7 cellular contexts compared by ENCODE assay signal in the genomic region with DNA sequence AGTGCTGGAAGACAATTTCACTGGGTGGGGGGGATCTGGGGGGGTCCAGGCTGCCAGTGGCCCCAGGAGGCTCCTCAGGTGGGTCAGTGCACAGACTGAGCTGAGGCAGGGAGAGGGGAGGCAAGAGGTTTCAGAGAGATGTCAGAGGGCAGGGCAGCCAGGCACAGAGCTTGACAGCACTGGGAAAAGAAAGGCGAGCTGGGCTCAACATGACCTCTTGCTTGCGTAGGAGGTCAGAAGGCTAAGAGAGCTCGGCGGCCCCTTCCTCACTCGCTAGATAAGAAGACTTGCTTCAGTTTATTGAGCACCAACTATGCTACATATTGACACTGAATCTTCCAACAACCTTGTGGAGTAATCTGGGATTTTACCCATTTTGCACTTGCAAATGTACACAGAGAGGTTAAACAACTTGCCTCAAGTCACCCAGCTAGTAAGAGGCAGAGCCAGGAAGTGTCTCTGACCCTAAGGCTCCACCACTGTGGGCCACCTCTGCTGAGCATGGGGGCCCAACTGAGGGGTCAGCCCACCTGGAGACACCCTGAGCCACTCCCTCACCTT. TPM values are rescaled to one million over a fixed set of nuclear protein-coding genes. Genes with fewer than 3 reads are reported as not detected.
DNase-seq lines count a peak whose midpoint lies in the region; ATAC-seq and TF ChIP-seq lines count a peak whose summit lies in the region.
"Had no signal": no experiment of that assay in that cellular context is flagged by ENCODE, and none has a peak within 500 bp of the region (broad histone marks: within the 10 kb centered on the region; RNA-seq: fewer than 3 reads in every experiment).

No MANE protein-coding gene starts in this region.

- no peak for DNase-seq in T-helper 2 cell treated with Interferon-gamma antibody and Interleukin-4, amounts not matched to agents 5 μg/mL and 100 μg/mL, for 36 hours (ENCODE audit: low spot score)
- no peak for DNase-seq in T-helper 2 cell
- no peak for DNase-seq in endodermal cell
- no peak for DNase-seq in stimulated activated effector memory CD8-positive, alpha-beta T cell treated with anti-CD3 and anti-CD28 coated beads, Interleukin-12 subunit alpha, Interleukin-12 subunit beta, amount 100 ng/mL, for 72 hours (ENCODE audit: low spot score in 2 of 2)
- DNase-seq in NCI-H82 (lab: John Stamatoyannopoulos, UW) = no peak

- H3K4me3 ChIP-seq in endodermal cell (ENCODE audit: low read length) = peak overlapping the region; percentile 92

- ATAC-seq in stimulated activated effector memory CD8-positive, alpha-beta T cell treated with anti-CD3 and anti-CD28 coated beads, Interleukin-12 subunit alpha, Interleukin-12 subunit beta, amount 100 ng/mL, for 72 hours = no peak
- ATAC-seq in HG02623 (IDR thresholded peaks at IDR 0.05; ENCODE audit: unreplicated experiment) = no peak

- H3K9me3 Mint-ChIP-seq in T-helper 2 cell treated with Interferon-gamma antibody and Interleukin-4, amounts not matched to agents 5 μg/mL and 100 μg/mL, for 36 hours = no peaks in the 10 kb centered on the region
- H3K9me3 Mint-ChIP-seq in endodermal cell = no peaks in the 10 kb centered on the region
- no peaks in the 10 kb centered on the region for H3K9me3 Mint-ChIP-seq in stimulated activated effector memory CD8-positive, alpha-beta T cell treated with anti-CD3 and anti-CD28 coated beads, Interleukin-12 subunit alpha, Interleukin-12 subunit beta, amount 100 ng/mL, for 72 hours

- peaks cover 61% of the 10 kb centered on the region for H3K36me3 ChIP-seq in endodermal cell (ENCODE audit: control insufficient read depth, insufficient read depth, low read length)

- peaks cover 8% of the 10 kb centered on the region for H3K27me3 Mint-ChIP-seq in T-helper 2 cell treated with Interferon-gamma antibody and Interleukin-4, amounts not matched to agents 5 μg/mL and 100 μg/mL, for 36 hours (ENCODE audit: low read depth)
- H3K27me3 Mint-ChIP-seq in endodermal cell (ENCODE audit: insufficient read depth) = peaks cover 12% of the 10 kb centered on the region

- H3K27ac Mint-ChIP-seq in T-helper 2 cell treated with Interferon-gamma antibody and Interleukin-4, amounts not matched to agents 5 μg/mL and 100 μg/mL, for 36 hours = peak overlapping the region; percentile 77
- peak overlapping the region; percentile 17 for H3K27ac Mint-ChIP-seq in endodermal cell
- peak overlapping the region; percentile 69 for H3K27ac Mint-ChIP-seq in stimulated activated effector memory CD8-positive, alpha-beta T cell treated with anti-CD3 and anti-CD28 coated beads, Interleukin-12 subunit alpha, Interleukin-12 subunit beta, amount 100 ng/mL, for 72 hours

- H3K27ac ChIP-seq in endodermal cell (ENCODE audit: low read depth, low read length) = peak overlapping the region; percentile 73

- H3K27me3 ChIP-seq in endodermal cell (ENCODE audit: control insufficient read depth, insufficient read depth, low read length, poor library complexity, severe bottlenecking) = peaks cover 8% of the 10 kb centered on the region

- H3K4me1 ChIP-seq in endodermal cell (ENCODE audit: control insufficient read depth, insufficient read depth, low read length) = peaks cover 17% of the 10 kb centered on the region

- WGBS in endodermal cell (ENCODE audit: insufficient coverage in 1 of 2, insufficient read length in 1 of 2), 2 experiments = 90 to 96% methylated on average over 5 of the region's 5 CpGs

- no peaks in the 10 kb centered on the region for H3K9me3 ChIP-seq in endodermal cell (ENCODE audit: control insufficient read depth, low read length)

- no peak overlapping the region for H3K9ac ChIP-seq in endodermal cell (ENCODE audit: extremely low read depth, low read length, poor library complexity, severe bottlenecking)

- H3K4me3 Mint-ChIP-seq in T-helper 2 cell treated with Interferon-gamma antibody and Interleukin-4, amounts not matched to agents 5 μg/mL and 100 μg/mL, for 36 hours = no peak overlapping the region
- no peak overlapping the region for H3K4me3 Mint-ChIP-seq in endodermal cell
- peak overlapping the region; percentile 78 for H3K4me3 Mint-ChIP-seq in stimulated activated effector memory CD8-positive, alpha-beta T cell treated with anti-CD3 and anti-CD28 coated beads, Interleukin-12 subunit alpha, Interleukin-12 subunit beta, amount 100 ng/mL, for 72 hours

- TF ChIP-seq CTCF in endodermal cell (conservative IDR thresholded peaks at IDR 0.05) = no peak

- H3K4me1 Mint-ChIP-seq in T-helper 2 cell treated with Interferon-gamma antibody and Interleukin-4, amounts not matched to agents 5 μg/mL and 100 μg/mL, for 36 hours (ENCODE audit: low read depth) = peaks cover 28% of the 10 kb centered on the region
- H3K4me1 Mint-ChIP-seq in endodermal cell = peaks cover 27% of the 10 kb centered on the region
- peaks cover 57% of the 10 kb centered on the region for H3K4me1 Mint-ChIP-seq in stimulated activated effector memory CD8-positive, alpha-beta T cell treated with anti-CD3 and anti-CD28 coated beads, Interleukin-12 subunit alpha, Interleukin-12 subunit beta, amount 100 ng/mL, for 72 hours

- peaks cover 18% of the 10 kb centered on the region for H3K36me3 Mint-ChIP-seq in T-helper 2 cell treated with Interferon-gamma antibody and Interleukin-4, amounts not matched to agents 5 μg/mL and 100 μg/mL, for 36 hours (ENCODE audit: low read depth)
- peaks cover 38% of the 10 kb centered on the region for H3K36me3 Mint-ChIP-seq in endodermal cell (ENCODE audit: low read depth)
- H3K36me3 Mint-ChIP-seq in stimulated activated effector memory CD8-positive, alpha-beta T cell treated with anti-CD3 and anti-CD28 coated beads, Interleukin-12 subunit alpha, Interleukin-12 subunit beta, amount 100 ng/mL, for 72 hours = peaks cover 39% of the 10 kb centered on the region

RNA-seq across cellular contexts. Expression of a gene that starts 3.5 kb away (rescaled TPM):
- 100 to 1,000 TPM; 196 to 241 TPM for total RNA-seq in endodermal cell
- polyA plus RNA-seq in endodermal cell (2013, experiment 1 of 2) = 307 TPM
- polyA plus RNA-seq in endodermal cell (2013, experiment 2 of 2) = 281 TPM

RNA-seq across cellular contexts. Expression of a gene that starts 15.8 kb away (rescaled TPM):
- total RNA-seq in endodermal cell = 1 to 10 TPM; 2.1 to 7.7 TPM
- polyA plus RNA-seq in endodermal cell (2013, experiment 1 of 2) = 2.2 TPM
- 3.3 TPM for polyA plus RNA-seq in endodermal cell (2013, experiment 2 of 2)
- total RNA-seq: RPMI7951 had no signal

RNA-seq across cellular contexts. Expression of a gene that starts 20.4 kb away (rescaled TPM):
- 100 to 1,000 TPM; 322 to 383 TPM for total RNA-seq in endodermal cell
- polyA plus RNA-seq in endodermal cell (2013, experiment 1 of 2) = 285 TPM
- polyA plus RNA-seq in endodermal cell (2013, experiment 2 of 2) = 272 TPM

RNA-seq across cellular contexts. Expression of a gene that starts 22.9 kb away (rescaled TPM):
- 100 to 1,000 TPM; 115 TPM for total RNA-seq in endodermal cell
- 82.8 TPM for polyA plus RNA-seq in endodermal cell (2013, experiment 1 of 2)
- 76.3 TPM for polyA plus RNA-seq in endodermal cell (2013, experiment 2 of 2)

RNA-seq across cellular contexts. Expression of a gene that starts 47.3 kb away (rescaled TPM):
- 1 to 10 TPM; 4.7 to 8.0 TPM for total RNA-seq in endodermal cell
- 8.2 TPM for polyA plus RNA-seq in endodermal cell (2013, experiment 1 of 2)
- 8.7 TPM for polyA plus RNA-seq in endodermal cell (2013, experiment 2 of 2)

Comparison
In these comparisons a context has a peak if more than half of its experiments do, and no peak if none do; other contexts are left out.
1. H3K27ac Mint-ChIP-seq: peak in every context shown above with its lines; median percentile 77 in T-helper 2 cell treated with Interferon-gamma antibody and Interleukin-4, amounts not matched to agents 5 μg/mL and 100 μg/mL, for 36 hours; 69 in stimulated activated effector memory CD8-positive, alpha-beta T cell treated with anti-CD3 and anti-CD28 coated beads, Interleukin-12 subunit alpha, Interleukin-12 subunit beta, amount 100 ng/mL, for 72 hours; 17 in endodermal cell.